ENCODE assay signal across 9 cellular contexts in the genomic region with DNA sequence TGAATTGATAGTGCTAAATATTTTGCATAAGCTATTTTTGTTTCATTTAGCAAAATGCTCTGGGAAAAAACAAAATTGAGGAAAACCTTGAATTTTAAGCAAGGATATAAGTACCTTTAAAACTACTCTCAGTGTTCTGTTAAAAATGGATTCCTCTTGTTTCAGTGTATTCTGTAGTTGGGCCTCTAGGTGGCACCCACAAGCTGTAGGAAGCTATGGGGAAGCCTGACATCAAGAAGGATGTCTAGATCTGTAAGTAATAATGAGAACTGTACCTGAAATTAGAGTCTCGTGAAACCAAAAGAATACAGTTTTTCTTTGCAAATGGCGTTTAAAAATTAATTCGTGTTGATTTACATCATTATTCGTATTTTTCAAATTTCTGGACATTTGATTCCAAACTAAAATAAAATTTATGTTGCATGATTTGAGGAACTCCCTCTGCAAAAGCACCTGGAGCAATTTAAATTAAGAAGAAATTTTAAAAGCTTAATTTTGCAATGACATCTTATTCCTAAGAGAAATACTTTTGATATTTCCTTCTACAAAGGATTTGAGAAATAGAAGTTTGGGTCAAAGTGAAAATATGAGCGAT. TPM values are rescaled to one million over a fixed set of nuclear protein-coding genes. Genes with fewer than 3 reads are reported as not detected.
DNase-seq lines count a peak whose midpoint lies in the region; ATAC-seq and TF ChIP-seq lines count a peak whose summit lies in the region.
"Had no signal": no experiment of that assay in that cellular context is flagged by ENCODE, and none has a peak within 500 bp of the region (broad histone marks: within the 10 kb centered on the region; RNA-seq: fewer than 3 reads in every experiment).

No MANE protein-coding gene starts in this region.

- DNase-seq in AG20443 (ENCODE audit: low spot score), result peak; percentile 45
- peak; percentile 28 for DNase-seq in NCI-H1694 treated with DMSO at 0.1 percent for 48 hours (lab: John Stamatoyannopoulos, UW)
- DNase-seq in activated CD4-positive, CD25-positive, alpha-beta regulatory T cell (lab: John Stamatoyannopoulos, UW), result peak; percentile 4 to 25 (median 16)
- DNase-seq in colonic mucosa, result peak; percentile 76
- DNase-seq in lower lobe of right lung, result no peak
- DNase-seq in stimulated activated CD8-positive, alpha-beta memory T cell treated with anti-CD3 and anti-CD28 coated beads, Interleukin-4, amount 100 ng/mL, for 24 hours (ENCODE audit: low read depth), result peak; percentile 34

- ATAC-seq in GM18511 (IDR thresholded peaks at IDR 0.05; ENCODE audit: unreplicated experiment) (peak; percentile 87), HG02970 (IDR thresholded peaks at IDR 0.05; ENCODE audit: low FRiP score, unreplicated experiment) (peak; percentile 74), lower lobe of right lung (peak; percentile 89 to 92)

- H3K27me3 ChIP-seq in colonic mucosa (no peaks in the 10 kb centered on the region), lower lobe of right lung (ENCODE audit: low read depth) (no peaks in the 10 kb centered on the region)

- H3K4me3 ChIP-seq in colonic mucosa, result no peak overlapping the region
- no peak overlapping the region for H3K4me3 ChIP-seq in lower lobe of right lung
- H3K4me3 ChIP-seq: SK-N-MC had no signal

- H3K27ac ChIP-seq in colonic mucosa (no peak overlapping the region), lower lobe of right lung (no peak overlapping the region)
- H3K27ac ChIP-seq: SK-N-MC had no signal

- intact Hi-C loops in colonic mucosa (cut with DNase I) (loop anchor here (5.0 to 10.0 kb wide), 2 partner anchors 526 to 664 kb away; no protein-coding TSS in a partner anchor), lower lobe of right lung (cut with DNase I) (loop anchor here (10.0 kb wide), 1 partner anchor 676 kb away; no protein-coding TSS in a partner anchor)

- H3K36me3 ChIP-seq in colonic mucosa (no peaks in the 10 kb centered on the region), lower lobe of right lung (no peaks in the 10 kb centered on the region)

- H3K9me3 ChIP-seq in colonic mucosa (no peaks in the 10 kb centered on the region), lower lobe of right lung (no peaks in the 10 kb centered on the region)

- H3K9ac ChIP-seq in colonic mucosa (ENCODE audit: low read depth in 2 of 2, low read length in 2 of 2), result no peak overlapping the region

- TF ChIP-seq CTCF in colonic mucosa (IDR thresholded peaks at IDR 0.05), result peak; percentile 83
- peak; percentile 84 for TF ChIP-seq CTCF in lower lobe of right lung (IDR thresholded peaks at IDR 0.05)

- H3K4me1 ChIP-seq in colonic mucosa (no peaks in the 10 kb centered on the region), lower lobe of right lung (no peaks in the 10 kb centered on the region)

RNA-seq across cellular contexts. Expression of a gene that starts 51.2 kb away (rescaled TPM):
- total RNA-seq in colonic mucosa (not detected), lower lobe of right lung (not detected)
